ENCODE assay signal across 16 cellular contexts in the genomic region with DNA sequence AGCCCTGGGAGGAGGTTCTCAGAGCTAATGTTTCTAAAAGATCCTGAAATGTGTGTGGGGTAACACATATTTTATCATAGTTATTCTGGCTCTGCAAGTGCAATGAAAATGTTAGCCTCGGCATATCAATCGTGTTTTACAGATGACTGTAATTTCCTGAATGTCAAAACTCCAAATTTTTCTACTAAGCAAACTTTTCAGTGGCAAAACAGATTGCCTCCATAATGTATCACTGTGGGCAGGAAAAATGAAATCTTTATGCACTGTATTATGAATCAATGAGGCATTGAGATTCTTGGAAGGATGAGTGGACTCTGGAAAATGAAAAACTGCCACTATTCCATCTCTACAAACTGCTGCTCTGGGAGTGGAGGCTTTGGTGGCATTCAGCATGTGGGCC.
"Had no signal": no experiment of that assay in that cellular context is flagged by ENCODE, and none has a peak within 500 bp of the region (broad histone marks: within the 10 kb centered on the region; RNA-seq: fewer than 3 reads in every experiment).

No MANE protein-coding gene starts in this region.

- H3K9me3 ChIP-seq: neutrophil, stomach, thoracic aorta had no signal

- H3K36me3 ChIP-seq: neutrophil, stomach, thoracic aorta had no signal

- H3K27me3 ChIP-seq: neutrophil had no signal

- DNase-seq: activated CD4-positive, alpha-beta T cell treated with anti-CD3 and anti-CD28 coated beads, Interleukin-2, amount 50 U/mL, for 4 hours; activated CD4-positive, CD25-positive, alpha-beta regulatory T cell treated with anti-CD3 and anti-CD28 coated beads, Interleukin-2, amount 50 U/mL, for 72 hours; activated naive CD4-positive, alpha-beta T cell treated with Interleukin-2 at 50 U/mL for 16 hours; activated naive CD8-positive, alpha-beta T cell treated with anti-CD3 and anti-CD28 coated beads, Interleukin-2, amount 50 U/mL, for 24 hours; activated T-cell treated with anti-CD3 and anti-CD28 coated beads for 4 hours; central memory CD4-positive, alpha-beta T cell; head of caudate nucleus; mesendoderm; natural killer cell; stimulated activated CD4-positive, alpha-beta T cell treated with anti-CD3 and anti-CD28 coated beads, Interleukin-12 subunit alpha, Interleukin-12 subunit beta, amount 100 ng/mL, for 4 hours; stimulated activated CD4-positive, alpha-beta T cell treated with anti-CD3 and anti-CD28 coated beads, Interleukin-2, amount 100 ng/mL, for 24 hours; stomach had no signal

- H3K4me1 ChIP-seq: stomach had no signal

- H3K4me3 ChIP-seq: coronary artery, stomach, thoracic aorta had no signal

- H3K27ac ChIP-seq: coronary artery, neutrophil, stomach, thoracic aorta had no signal

- ATAC-seq: activated naive CD8-positive, alpha-beta T cell treated with anti-CD3 and anti-CD28 coated beads, Interleukin-2, amount 50 U/mL, for 24 hours; esophagus mucosa; natural killer cell had no signal
